ENCODE assay signal across 9 cellular contexts in genomic region chr9:76419782-76420380, GRCh38. TPM values are rescaled to one million over a fixed set of nuclear protein-coding genes. Genes with fewer than 3 reads are reported as not detected.
DNase-seq lines count a peak whose midpoint lies in the region; ATAC-seq, FAIRE-seq and TF ChIP-seq lines count a peak whose summit lies in the region.
"Had no signal": no experiment of that assay in that cellular context is flagged by ENCODE, and none has a peak within 500 bp of the region (broad histone marks: within the 10 kb centered on the region; RNA-seq: fewer than 3 reads in every experiment).

No MANE protein-coding gene starts in this region.

- no peaks in the 10 kb centered on the region for H4K20me1 ChIP-seq in keratinocyte (ENCODE audit: control insufficient read depth, extremely low read depth, insufficient read depth, low read length)

- no peaks in the 10 kb centered on the region for H3K9me1 ChIP-seq in keratinocyte (ENCODE audit: control insufficient read depth, extremely low read depth, insufficient read depth, low read length)

- H3K27ac ChIP-seq in keratinocyte (ENCODE audit: control insufficient read depth, insufficient read depth, low read length) (no peak overlapping the region), esophagus squamous epithelium (no peak overlapping the region)

- ATAC-seq in GM19324 (IDR thresholded peaks at IDR 0.05; ENCODE audit: low FRiP score, unreplicated experiment) = peak; percentile 56
- ATAC-seq in SK-N-SH treated with all-trans-retinoic acid at 6 μM for 48 hours = peak; percentile 73
- ATAC-seq in HG02981 (IDR thresholded peaks at IDR 0.05; ENCODE audit: unreplicated experiment) = no peak
- no peak for ATAC-seq in GM18907 (IDR thresholded peaks at IDR 0.05; ENCODE audit: unreplicated experiment)

- 51 to 58% methylated on average over 2 of the region's 2 CpGs for WGBS in esophagus squamous epithelium, 2 donors

- H3K79me2 ChIP-seq in keratinocyte (ENCODE audit: control insufficient read depth, insufficient read depth, low read length) = no peaks in the 10 kb centered on the region

- DNase-seq in AG10803 (ENCODE audit: low read depth) (peak; percentile 28), keratinocyte (ENCODE audit: low read depth, low spot score) (no peak), esophagus squamous epithelium (lab: John Stamatoyannopoulos, UW) (no peak)
- DNase-seq in stimulated activated naive CD4-positive, alpha-beta T cell treated with Interleukin-2 at 50 U/mL for 16 hours (lab: John Stamatoyannopoulos, UW) = no peak
- DNase-seq: substantia nigra had no signal

- no peak for FAIRE-seq in keratinocyte (lab: Jason Lieb, UNC)

- intact Hi-C loops in esophagus squamous epithelium (cut with DNase I) = no loop called here

- H3K9me3 ChIP-seq in keratinocyte (ENCODE audit: control insufficient read depth, low read depth, low read length) (no peaks in the 10 kb centered on the region), esophagus squamous epithelium (no peaks in the 10 kb centered on the region)

- no peaks in the 10 kb centered on the region for H3K36me3 ChIP-seq in keratinocyte (ENCODE audit: control insufficient read depth in 2 of 2, extremely low read depth in 1 of 2, insufficient read depth in 2 of 2, low read length in 2 of 2)
- no peaks in the 10 kb centered on the region for H3K36me3 ChIP-seq in esophagus squamous epithelium

- dilution Hi-C loops in keratinocyte (cut with MboI; ENCODE audit: extremely low pct_ligation_motif_present, low sequenced_read_pairs) = no loop called here

- H3K27me3 ChIP-seq in keratinocyte (ENCODE audit: control insufficient read depth, extremely low read depth, insufficient read depth, low read length) = no peaks in the 10 kb centered on the region
- H3K27me3 ChIP-seq in esophagus squamous epithelium = no peaks in the 10 kb centered on the region

- H3K4me3 ChIP-seq in AG10803 (ENCODE audit: low read length) = no peak overlapping the region
- no peak overlapping the region for H3K4me3 ChIP-seq in keratinocyte (ENCODE audit: control insufficient read depth in 2 of 3, extremely low read depth in 1 of 3, insufficient read depth in 2 of 3, low read depth in 1 of 3, low read length in 3 of 3)
- no peak overlapping the region for H3K4me3 ChIP-seq in esophagus squamous epithelium

- no peak overlapping the region for H2AFZ ChIP-seq in keratinocyte (ENCODE audit: control insufficient read depth, low read length)

- H3K4me2 ChIP-seq in keratinocyte (ENCODE audit: control insufficient read depth, extremely low read depth, insufficient read depth, low read depth, low read length) = no peak overlapping the region

- H3K9ac ChIP-seq in keratinocyte (ENCODE audit: control insufficient read depth, extremely low read depth, insufficient read depth, low read length) = no peak overlapping the region

- no peak for TF ChIP-seq POLR2A in esophagus squamous epithelium (IDR thresholded peaks at IDR 0.05)

- TF ChIP-seq CTCF in AG10803 (conservative IDR thresholded peaks at IDR 0.05; ENCODE audit: low read length) = peak; percentile 71
- peak; percentile 55 to 67 (median 66) for TF ChIP-seq CTCF in keratinocyte (optimal IDR thresholded peaks at IDR 0.05 in 1 of 3, IDR thresholded peaks at IDR 0.05 in 1 of 3, conservative IDR thresholded peaks at IDR 0.05 in 1 of 3; ENCODE audit: extremely low read depth in 1 of 3, insufficient read depth in 2 of 3, low read length in 3 of 3)
- peak in 3 of 6 experiments; percentile 27 to 52 (median 37) for TF ChIP-seq CTCF in esophagus squamous epithelium (IDR thresholded peaks at IDR 0.05)

- H3K4me1 ChIP-seq in keratinocyte (ENCODE audit: control insufficient read depth, extremely low read depth, insufficient read depth, low read length) = no peaks in the 10 kb centered on the region
- peaks cover 0 to 12% (median 3%) of the 10 kb centered on the region in 3 donors for H3K4me1 ChIP-seq in esophagus squamous epithelium

TF ChIP-seq in SK-N-SH treated with all-trans-retinoic acid at 6 μM for 48 hours, 23 proteins besides CTCF, POLR2A, EP300 and RAD21:
- TF ChIP-seq ZC3H10 (CRISPR knock-in tag; IDR thresholded peaks at IDR 0.05) = no peak
- TF ChIP-seq ZFP30 (CRISPR knock-in tag; IDR thresholded peaks at IDR 0.05) = no peak
- no peak for TF ChIP-seq ZNF565 (CRISPR knock-in tag; conservative IDR thresholded peaks at IDR 0.05; ENCODE audit: low read depth)
- TF ChIP-seq RARB (CRISPR knock-in tag; IDR thresholded peaks at IDR 0.05) = no peak
- no peak for TF ChIP-seq PPARA (CRISPR knock-in tag; IDR thresholded peaks at IDR 0.05; ENCODE audit: borderline replicate concordance)

RNA-seq across cellular contexts. Expression of gene RFK, which starts 25.7 kb away (rescaled TPM):
- polyA plus RNA-seq in keratinocyte = 13.5 to 30.1 TPM (median 16.4 TPM) in 3 replicates
- polyA plus RNA-seq in keratinocyte (2011; ENCODE audit: low read depth) = 7.9 TPM
- polyA plus RNA-seq in keratinocyte (2011; cell fraction: cytosol; rRNA removed) = 14.5 and 29.8 TPM in 2 replicates
- polyA plus RNA-seq in keratinocyte (2011; cell fraction: nucleus; rRNA removed) = 5.2 and 10.4 TPM in 2 replicates
- polyA plus RNA-seq in keratinocyte (2012; ENCODE audit: low replicate concordance) = 13.8 and 16.3 TPM in 2 replicates
- 1.1 to 20.6 TPM (median 6.3 TPM) in 3 replicates for polyA minus RNA-seq in keratinocyte
- 15.3 TPM for polyA minus RNA-seq in keratinocyte (2011; cell fraction: cytosol; rRNA and poly(A)+ RNA removed)
- 4.9 and 5.2 TPM in 2 replicates for polyA minus RNA-seq in keratinocyte (2011; cell fraction: nucleus; rRNA and poly(A)+ RNA removed)
- 10 to 100 TPM; 10.3 to 18.5 (median 12.3) TPM for total RNA-seq in esophagus squamous epithelium

RNA-seq across cellular contexts. Expression of gene GCNT1, which starts 39.1 kb away (rescaled TPM):
- polyA plus RNA-seq in keratinocyte = 6.4 to 9.4 TPM (median 7.5 TPM) in 3 replicates
- polyA plus RNA-seq in keratinocyte (2011; ENCODE audit: low read depth) = 0.59 TPM
- polyA plus RNA-seq in keratinocyte (2011; cell fraction: cytosol; rRNA removed) = 4.9 and 7.5 TPM in 2 replicates
- polyA plus RNA-seq in keratinocyte (2011; cell fraction: nucleus; rRNA removed) = 19.9 and 21.3 TPM in 2 replicates
- 0.75 and 6.6 TPM in 2 replicates for polyA plus RNA-seq in keratinocyte (2012; ENCODE audit: low replicate concordance)
- 8.3 to 14.6 TPM (median 8.5 TPM) in 3 replicates for polyA minus RNA-seq in keratinocyte
- polyA minus RNA-seq in keratinocyte (2011; cell fraction: cytosol; rRNA and poly(A)+ RNA removed) = 5.4 TPM
- 6.0 and 22.3 TPM in 2 replicates for polyA minus RNA-seq in keratinocyte (2011; cell fraction: nucleus; rRNA and poly(A)+ RNA removed)
- total RNA-seq in esophagus squamous epithelium = 1 to 10 TPM; 1.1 to 4.8 (median 3.0) TPM

Comparison
In these comparisons a context has a peak if more than half of its experiments do, and no peak if none do; other contexts are left out.
1. ATAC-seq: peak in GM19324 (single experiment) and SK-N-SH treated with all-trans-retinoic acid at 6 μM for 48 hours (single experiment); none in HG02981 (single experiment) and GM18907 (single experiment).